In the genomic region with DNA sequence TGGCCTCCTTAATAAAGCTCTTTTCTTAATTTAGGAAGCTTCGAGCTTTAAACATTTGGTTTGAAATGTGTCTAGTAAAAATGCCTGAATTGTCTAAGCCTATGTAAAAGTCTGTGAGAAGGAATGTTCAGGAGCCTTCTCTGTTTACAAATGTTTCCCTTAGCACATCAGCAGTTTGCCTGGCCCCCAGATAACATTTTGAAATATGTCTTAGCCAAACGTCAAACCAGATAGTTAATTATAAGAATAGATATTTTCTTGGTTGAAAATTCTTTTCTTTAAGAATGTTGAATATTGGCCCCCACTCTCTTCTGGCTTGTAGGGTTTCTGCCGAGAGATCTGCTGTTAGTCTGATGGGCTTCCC, we compare ENCODE assay signal across 18 cellular contexts.
A peak's percentile ranks its signal among the peaks of the same experiment; 100 is the strongest.
DNase-seq lines count a peak whose midpoint lies in the region; ATAC-seq and TF ChIP-seq lines count a peak whose summit lies in the region.
"Had no signal": no experiment of that assay in that cellular context is flagged by ENCODE, and none has a peak within 500 bp of the region (broad histone marks: within the 10 kb centered on the region; RNA-seq: fewer than 3 reads in every experiment).

No MANE protein-coding gene starts in this region.

- no peak overlapping the region for H3K4me3 ChIP-seq in ACC112 (ENCODE audit: low read depth, low read length)
- no peak overlapping the region for H3K4me3 ChIP-seq in astrocyte of the spinal cord (ENCODE audit: low read depth, low read length)

- H3K9me3 Mint-ChIP-seq in WTC11: peaks cover 7% of the 10 kb centered on the region; the same call in 1 of the 2 replicates

- no peak overlapping the region for H3K4me3 Mint-ChIP-seq in WTC11
- H3K4me3 Mint-ChIP-seq: CD4-positive, alpha-beta T cell had no signal

- peaks cover 3% of the 10 kb centered on the region; the same call in 1 of the 2 replicates for H3K4me1 Mint-ChIP-seq in WTC11

- in situ Hi-C loops in astrocyte of the spinal cord (cut with HindIII; ENCODE audit: low sequenced_read_pairs): no loop called here

- DNase-seq in NCI-H226 (peak; percentile 74), astrocyte of the spinal cord (ENCODE audit: low read depth, low spot score) (peak; percentile 17), iris pigment epithelial cell (ENCODE audit: low read depth) (peak; percentile 82), COR-L47 (lab: John Stamatoyannopoulos, UW) (no peak), WTC11 (ENCODE audit: low spot score) (no peak), HK-2 (ENCODE audit: unreplicated experiment) (no peak)
- DNase-seq: 8988T; CD4-positive, alpha-beta T cell; DMS53; NCI-H1092; NCI-H2081 treated with DMSO at 0.1 percent for 48 hours; NCI-H510A; NCI-H774; SHP77 treated with DMSO at 0.1 percent for 48 hours had no signal

- TF ChIP-seq CTCF in astrocyte of the spinal cord (IDR thresholded peaks at IDR 0.05; ENCODE audit: low read depth, low read length) (no peak), WTC11 (IDR thresholded peaks at IDR 0.05) (no peak)

- POLR2A ChIA-PET in WTC11 (lab: Charles Lee): no interaction called here

- no peak overlapping the region for H3K27ac Mint-ChIP-seq in WTC11
- H3K27ac Mint-ChIP-seq: CD4-positive, alpha-beta T cell had no signal

- H3K27ac ChIP-seq in ACC112 (ENCODE audit: low read depth, low read length): peak overlapping the region; percentile 62
- H3K27ac ChIP-seq: HL-60, KMS-11 had no signal

- H3K36me3 ChIP-seq in ACC112 (ENCODE audit: insufficient read depth, low read length): no peaks in the 10 kb centered on the region

- peak overlapping the region; percentile 33 for H2AFZ ChIP-seq in ACC112 (ENCODE audit: low read length, unreplicated experiment)

- no peaks in the 10 kb centered on the region for H3K27me3 Mint-ChIP-seq in WTC11 (ENCODE audit: low read depth)
- H3K27me3 Mint-ChIP-seq: CD4-positive, alpha-beta T cell had no signal

- no peaks in the 10 kb centered on the region for H3K36me3 Mint-ChIP-seq in WTC11

- CTCF ChIA-PET in WTC11 (lab: Charles Lee): no interaction called here

- H3K27me3 ChIP-seq in ACC112 (ENCODE audit: insufficient read depth, low read length): no peaks in the 10 kb centered on the region

- ATAC-seq in HG03196 (IDR thresholded peaks at IDR 0.05; ENCODE audit: unreplicated experiment) (no peak), WTC11 (no peak)

- H3K4me1 ChIP-seq in ACC112 (ENCODE audit: control insufficient read depth, insufficient read depth, low read length, unreplicated experiment): peaks cover 40% of the 10 kb centered on the region

- no peaks in the 10 kb centered on the region for H3K79me2 ChIP-seq in ACC112 (ENCODE audit: control insufficient read depth, insufficient read depth, low read length, unreplicated experiment)

TF ChIP-seq in WTC11, 78 proteins besides CTCF, POLR2A, EP300 and RAD21:
- TF ChIP-seq, protein P1, sequence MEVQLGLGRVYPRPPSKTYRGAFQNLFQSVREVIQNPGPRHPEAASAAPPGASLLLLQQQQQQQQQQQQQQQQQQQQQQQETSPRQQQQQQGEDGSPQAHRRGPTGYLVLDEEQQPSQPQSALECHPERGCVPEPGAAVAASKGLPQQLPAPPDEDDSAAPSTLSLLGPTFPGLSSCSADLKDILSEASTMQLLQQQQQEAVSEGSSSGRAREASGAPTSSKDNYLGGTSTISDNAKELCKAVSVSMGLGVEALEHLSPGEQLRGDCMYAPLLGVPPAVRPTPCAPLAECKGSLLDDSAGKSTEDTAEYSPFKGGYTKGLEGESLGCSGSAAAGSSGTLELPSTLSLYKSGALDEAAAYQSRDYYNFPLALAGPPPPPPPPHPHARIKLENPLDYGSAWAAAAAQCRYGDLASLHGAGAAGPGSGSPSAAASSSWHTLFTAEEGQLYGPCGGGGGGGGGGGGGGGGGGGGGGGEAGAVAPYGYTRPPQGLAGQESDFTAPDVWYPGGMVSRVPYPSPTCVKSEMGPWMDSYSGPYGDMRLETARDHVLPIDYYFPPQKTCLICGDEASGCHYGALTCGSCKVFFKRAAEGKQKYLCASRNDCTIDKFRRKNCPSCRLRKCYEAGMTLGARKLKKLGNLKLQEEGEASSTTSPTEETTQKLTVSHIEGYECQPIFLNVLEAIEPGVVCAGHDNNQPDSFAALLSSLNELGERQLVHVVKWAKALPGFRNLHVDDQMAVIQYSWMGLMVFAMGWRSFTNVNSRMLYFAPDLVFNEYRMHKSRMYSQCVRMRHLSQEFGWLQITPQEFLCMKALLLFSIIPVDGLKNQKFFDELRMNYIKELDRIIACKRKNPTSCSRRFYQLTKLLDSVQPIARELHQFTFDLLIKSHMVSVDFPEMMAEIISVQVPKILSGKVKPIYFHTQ (CRISPR knock-in tag; IDR thresholded peaks at IDR 0.05): no peak

Comparison
In these comparisons a context has a peak if more than half of its experiments do, and no peak if none do; other contexts are left out.
1. DNase-seq: peak in NCI-H226 (single experiment), astrocyte of the spinal cord (single experiment) and iris pigment epithelial cell (single experiment); none in COR-L47 (single experiment), WTC11 (single experiment) and HK-2 (single experiment).